ENCODE assay signal across 1 cellular context in genomic region chr3:52195297-52195597, GRCh38.
TF ChIP-seq lines count a peak whose summit lies in the region.

No MANE protein-coding gene starts in this region.

TF ChIP-seq in HepG2, 621 proteins besides CTCF, POLR2A, EP300 and RAD21:
- TF ChIP-seq PCBP2 (optimal IDR thresholded peaks at IDR 0.05; ENCODE audit: low read depth, low read length, poor library complexity, severe bottlenecking) (peak; percentile 48), ZFAT (CRISPR knock-in tag; conservative IDR thresholded peaks at IDR 0.05) (no peak), TMF1 (CRISPR knock-in tag; IDR thresholded peaks at IDR 0.05; ENCODE audit: low read depth) (no peak)
TF ChIP-seq in HepG2: peak in this region for 1.
